1 cellular context compared by ENCODE assay signal in the genomic region with DNA sequence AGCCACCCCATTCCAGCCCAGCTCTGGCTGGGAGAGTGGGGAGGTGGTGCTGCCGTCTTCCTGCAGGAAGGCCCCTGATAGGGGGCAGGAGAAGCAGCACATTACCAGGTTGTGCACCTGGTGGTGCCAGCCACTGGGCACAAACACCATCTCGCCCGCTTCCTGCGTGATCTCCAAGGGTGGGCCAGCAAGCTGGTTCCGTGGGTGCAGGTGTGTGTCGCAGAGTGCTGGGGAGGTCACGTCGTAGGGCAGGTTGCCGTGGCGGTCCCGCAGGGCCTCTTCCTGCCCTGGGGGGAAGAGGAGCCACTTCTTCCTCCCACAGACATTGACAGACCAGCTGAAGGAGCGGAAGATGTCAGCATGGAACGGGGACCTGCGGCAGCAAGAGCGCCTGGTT.
A peak's percentile ranks its signal among the peaks of the same experiment; 100 is the strongest.
TF ChIP-seq lines count a peak whose summit lies in the region.

No MANE protein-coding gene starts in this region.

TF ChIP-seq in HepG2, 621 proteins besides CTCF, POLR2A, EP300 and RAD21:
- peak; percentile 25 for TF ChIP-seq AGO2 (optimal IDR thresholded peaks at IDR 0.05; ENCODE audit: low read depth, low read length)
- peak; percentile 10; the same call in 1 of the 2 replicates for TF ChIP-seq RBFOX2 (IDR thresholded peaks at IDR 0.05; ENCODE audit: low read depth, low read length)
- no peak for TF ChIP-seq ZNF207 (IDR thresholded peaks at IDR 0.05; ENCODE audit: borderline replicate concordance)
- no peak for TF ChIP-seq ZNF550 (CRISPR knock-in tag; IDR thresholded peaks at IDR 0.05; ENCODE audit: borderline replicate concordance)
